ENCODE assay signal across 27 cellular contexts in the genomic region with DNA sequence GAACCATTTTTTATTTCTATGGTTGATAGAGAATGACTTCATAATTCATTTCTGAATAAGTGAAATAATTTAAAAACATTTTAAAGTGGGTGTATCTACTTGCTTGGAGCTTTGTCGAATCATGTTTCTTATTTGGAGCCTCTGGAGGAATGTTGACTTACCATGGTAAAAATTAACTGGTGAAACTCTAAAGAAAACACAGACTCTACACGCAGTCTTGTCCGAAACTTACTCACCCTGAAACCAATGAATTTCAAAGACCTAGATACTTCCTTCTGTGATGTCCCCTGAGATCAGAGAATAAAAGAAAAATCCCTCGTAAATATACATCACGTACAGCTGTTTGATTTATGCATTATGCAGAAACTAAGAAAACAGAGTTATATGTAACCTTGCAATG.
A peak's percentile ranks its signal among the peaks of the same experiment; 100 is the strongest.
DNase-seq lines count a peak whose midpoint lies in the region; ATAC-seq and TF ChIP-seq lines count a peak whose summit lies in the region.
"Had no signal": no experiment of that assay in that cellular context is flagged by ENCODE, and none has a peak within 500 bp of the region (broad histone marks: within the 10 kb centered on the region; RNA-seq: fewer than 3 reads in every experiment).

No MANE protein-coding gene starts in this region.

- DNase-seq in body of pancreas (no peak), left kidney (ENCODE audit: low read depth, low spot score) (peak; percentile 11), type B pancreatic cell (ENCODE audit: extremely low spot score, unreplicated experiment) (no peak), mesothelial cell of epicardium (ENCODE audit: low spot score in 2 of 2, unreplicated experiment in 2 of 2) (no peak)
- DNase-seq in activated CD8-positive, alpha-beta T cell treated with anti-CD3 and anti-CD28 coated beads, Interleukin-2, amount 10 ng/mL, durations not matched to agents 7 days and 5 days = no peak
- DNase-seq: activated CD4-positive, alpha-beta T cell treated with anti-CD3 and anti-CD28 coated beads, Interleukin-2, amount 50 U/mL, for 48 hours; activated CD4-positive, CD25-positive, alpha-beta regulatory T cell; activated CD8-positive, alpha-beta memory T cell treated with anti-CD3 and anti-CD28 coated beads, Interleukin-2, amount 50 U/mL, for 4 hours; amygdala; Karpas-422; lower lobe of right lung; NCI-H1436 treated with DMSO at 0.1 percent for 48 hours; nephron progenitor cell; posterior cingulate gyrus; sigmoid colon; stimulated activated CD4-positive, alpha-beta T cell treated with anti-CD3 and anti-CD28 coated beads, Interleukin-4, amount 100 ng/mL, for 24 hours had no signal

- H3K27me3 Mint-ChIP-seq in type B pancreatic cell (no peaks in the 10 kb centered on the region), mesothelial cell of epicardium (ENCODE audit: low read depth) (no peaks in the 10 kb centered on the region)
- no peaks in the 10 kb centered on the region for H3K27me3 Mint-ChIP-seq in activated CD8-positive, alpha-beta T cell treated with anti-CD3 and anti-CD28 coated beads, Interleukin-2, amount 10 ng/mL, durations not matched to agents 7 days and 5 days (ENCODE audit: low read depth)
- H3K27me3 Mint-ChIP-seq: activated naive CD4-positive, alpha-beta T cell treated with anti-CD3 and anti-CD28 coated beads, Interleukin-2, amount 50 U/mL, for 24 hours; activated T-helper 17 cell treated with anti-CD3 and anti-CD28 coated beads, Interleukin-2, amount 50 U/mL, for 72 hours; dendritic cell treated with granulocyte-macrophage colony-stimulating factor and Interleukin-4, amounts not matched to agents 40 ng/mL and 50 ng/mL, for 4 days had no signal

- no peaks in the 10 kb centered on the region for H3K9me3 ChIP-seq in body of pancreas
- H3K9me3 ChIP-seq: gastroesophageal sphincter, lower lobe of right lung, sigmoid colon, suprapubic skin had no signal

- peaks cover 6% of the 10 kb centered on the region for H3K4me1 Mint-ChIP-seq in type B pancreatic cell (ENCODE audit: unreplicated experiment)
- no peaks in the 10 kb centered on the region for H3K4me1 Mint-ChIP-seq in activated CD8-positive, alpha-beta T cell treated with anti-CD3 and anti-CD28 coated beads, Interleukin-2, amount 10 ng/mL, durations not matched to agents 7 days and 5 days (ENCODE audit: low read depth)
- H3K4me1 Mint-ChIP-seq in mesothelial cell of epicardium = peaks cover 8% of the 10 kb centered on the region
- H3K4me1 Mint-ChIP-seq: activated naive CD4-positive, alpha-beta T cell treated with anti-CD3 and anti-CD28 coated beads, Interleukin-2, amount 50 U/mL, for 24 hours; activated T-helper 17 cell treated with anti-CD3 and anti-CD28 coated beads, Interleukin-2, amount 50 U/mL, for 72 hours; nephron progenitor cell; stimulated activated effector memory CD8-positive, alpha-beta T cell treated with anti-CD3 and anti-CD28 coated beads, Interleukin-12 subunit alpha, Interleukin-12 subunit beta, amount 100 ng/mL, for 72 hours had no signal

- H3K4me1 ChIP-seq in body of pancreas = peaks cover 6% of the 10 kb centered on the region
- H3K4me1 ChIP-seq: gastroesophageal sphincter, lower lobe of right lung, sigmoid colon, suprapubic skin had no signal

- TF ChIP-seq POLR2A in body of pancreas (IDR thresholded peaks at IDR 0.05) = no peak

- H3K4me3 ChIP-seq in body of pancreas = no peak overlapping the region
- H3K4me3 ChIP-seq: cardiac muscle cell, gastroesophageal sphincter, lower lobe of right lung, sigmoid colon, suprapubic skin had no signal

- CTCF ChIA-PET in activated CD8-positive, alpha-beta T cell treated with anti-CD3 and anti-CD28 coated beads, Interleukin-2, amount 10 ng/mL, durations not matched to agents 7 days and 5 days (lab: Charles Lee) = no interaction called here

- intact Hi-C loops in body of pancreas (cut with DNase I) = no loop called here

- 21 to 24% methylated on average over 5 of the region's 5 CpGs for WGBS in body of pancreas, 2 donors

- no peak overlapping the region for H3K27ac ChIP-seq in body of pancreas
- H3K27ac ChIP-seq: cardiac muscle cell, gastroesophageal sphincter, HL-60, lower lobe of right lung, RWPE1, sigmoid colon, suprapubic skin had no signal

- no peaks in the 10 kb centered on the region for H3K9me3 Mint-ChIP-seq in type B pancreatic cell
- peaks cover 25% of the 10 kb centered on the region for H3K9me3 Mint-ChIP-seq in activated CD8-positive, alpha-beta T cell treated with anti-CD3 and anti-CD28 coated beads, Interleukin-2, amount 10 ng/mL, durations not matched to agents 7 days and 5 days (ENCODE audit: insufficient read depth)
- H3K9me3 Mint-ChIP-seq in mesothelial cell of epicardium = no peaks in the 10 kb centered on the region
- H3K9me3 Mint-ChIP-seq: dendritic cell treated with granulocyte-macrophage colony-stimulating factor and Interleukin-4, amounts not matched to agents 40 ng/mL and 50 ng/mL, for 4 days; nephron progenitor cell had no signal

- H3K27ac Mint-ChIP-seq in type B pancreatic cell = peak overlapping the region; percentile 4
- no peak overlapping the region for H3K27ac Mint-ChIP-seq in activated CD8-positive, alpha-beta T cell treated with anti-CD3 and anti-CD28 coated beads, Interleukin-2, amount 10 ng/mL, durations not matched to agents 7 days and 5 days
- no peak overlapping the region for H3K27ac Mint-ChIP-seq in mesothelial cell of epicardium
- H3K27ac Mint-ChIP-seq: activated naive CD4-positive, alpha-beta T cell treated with anti-CD3 and anti-CD28 coated beads, Interleukin-2, amount 50 U/mL, for 24 hours; activated T-helper 17 cell treated with anti-CD3 and anti-CD28 coated beads, Interleukin-2, amount 50 U/mL, for 72 hours; dendritic cell treated with granulocyte-macrophage colony-stimulating factor and Interleukin-4, amounts not matched to agents 40 ng/mL and 50 ng/mL, for 4 days; nephron progenitor cell; stimulated activated effector memory CD8-positive, alpha-beta T cell treated with anti-CD3 and anti-CD28 coated beads, Interleukin-12 subunit alpha, Interleukin-12 subunit beta, amount 100 ng/mL, for 72 hours had no signal

- ATAC-seq in GM18867 (IDR thresholded peaks at IDR 0.05; ENCODE audit: unreplicated experiment) (peak; percentile 51), body of pancreas (peak; percentile 62), GM18517 (IDR thresholded peaks at IDR 0.05; ENCODE audit: unreplicated experiment) (no peak)
- ATAC-seq in activated CD8-positive, alpha-beta T cell treated with anti-CD3 and anti-CD28 coated beads, Interleukin-2, amount 10 ng/mL, durations not matched to agents 7 days and 5 days = no peak
- ATAC-seq: activated T-helper 17 cell treated with anti-CD3 and anti-CD28 coated beads, Interleukin-2, amount 50 U/mL, for 72 hours; gastroesophageal sphincter; lower lobe of right lung; stimulated activated effector memory CD8-positive, alpha-beta T cell treated with anti-CD3 and anti-CD28 coated beads, Interleukin-12 subunit alpha, Interleukin-12 subunit beta, amount 100 ng/mL, for 72 hours had no signal

- no peaks in the 10 kb centered on the region for H3K36me3 Mint-ChIP-seq in type B pancreatic cell
- H3K36me3 Mint-ChIP-seq in activated CD8-positive, alpha-beta T cell treated with anti-CD3 and anti-CD28 coated beads, Interleukin-2, amount 10 ng/mL, durations not matched to agents 7 days and 5 days (ENCODE audit: low read depth) = no peaks in the 10 kb centered on the region
- no peaks in the 10 kb centered on the region for H3K36me3 Mint-ChIP-seq in mesothelial cell of epicardium
- H3K36me3 Mint-ChIP-seq: activated naive CD4-positive, alpha-beta T cell treated with anti-CD3 and anti-CD28 coated beads, Interleukin-2, amount 50 U/mL, for 24 hours; stimulated activated effector memory CD8-positive, alpha-beta T cell treated with anti-CD3 and anti-CD28 coated beads, Interleukin-12 subunit alpha, Interleukin-12 subunit beta, amount 100 ng/mL, for 72 hours had no signal

- TF ChIP-seq CTCF in body of pancreas (IDR thresholded peaks at IDR 0.05) (no peak), type B pancreatic cell (conservative IDR thresholded peaks at IDR 0.05) (no peak), mesothelial cell of epicardium (IDR thresholded peaks at IDR 0.05; ENCODE audit: unreplicated experiment) (no peak)

- H3K4me3 Mint-ChIP-seq in type B pancreatic cell = no peak overlapping the region
- H3K4me3 Mint-ChIP-seq in activated CD8-positive, alpha-beta T cell treated with anti-CD3 and anti-CD28 coated beads, Interleukin-2, amount 10 ng/mL, durations not matched to agents 7 days and 5 days = no peak overlapping the region
- no peak overlapping the region for H3K4me3 Mint-ChIP-seq in mesothelial cell of epicardium
- H3K4me3 Mint-ChIP-seq: activated naive CD4-positive, alpha-beta T cell treated with anti-CD3 and anti-CD28 coated beads, Interleukin-2, amount 50 U/mL, for 24 hours; activated T-helper 17 cell treated with anti-CD3 and anti-CD28 coated beads, Interleukin-2, amount 50 U/mL, for 72 hours; dendritic cell treated with granulocyte-macrophage colony-stimulating factor and Interleukin-4, amounts not matched to agents 40 ng/mL and 50 ng/mL, for 4 days; nephron progenitor cell; stimulated activated effector memory CD8-positive, alpha-beta T cell treated with anti-CD3 and anti-CD28 coated beads, Interleukin-12 subunit alpha, Interleukin-12 subunit beta, amount 100 ng/mL, for 72 hours had no signal

- no peaks in the 10 kb centered on the region for H3K27me3 ChIP-seq in body of pancreas
- H3K27me3 ChIP-seq: cardiac muscle cell, gastroesophageal sphincter, sigmoid colon, suprapubic skin had no signal

- POLR2A ChIA-PET in activated CD8-positive, alpha-beta T cell treated with anti-CD3 and anti-CD28 coated beads, Interleukin-2, amount 10 ng/mL, durations not matched to agents 7 days and 5 days (lab: Charles Lee) = no interaction called here

- no peaks in the 10 kb centered on the region for H3K36me3 ChIP-seq in body of pancreas (replicated peaks in 1 of 2; ENCODE audit: insufficient read depth in 1 of 2, low read depth in 2 of 2)
- H3K36me3 ChIP-seq: cardiac muscle cell, gastroesophageal sphincter, lower lobe of right lung, sigmoid colon, suprapubic skin had no signal

Comparison
In these comparisons a context has a peak if more than half of its experiments do, and no peak if none do; other contexts are left out.
1. ATAC-seq: peak in GM18867 (single experiment) and body of pancreas (single experiment); none in GM18517 (single experiment) and activated CD8-positive, alpha-beta T cell treated with anti-CD3 and anti-CD28 coated beads, Interleukin-2, amount 10 ng/mL, durations not matched to agents 7 days and 5 days (single experiment).